ENCODE assay signal across 22 cellular contexts in genomic region chr5:95217881-95218280, GRCh38.
"Had no signal": no experiment of that assay in that cellular context is flagged by ENCODE, and none has a peak within 500 bp of the region (broad histone marks: within the 10 kb centered on the region; RNA-seq: fewer than 3 reads in every experiment).

No MANE protein-coding gene starts in this region.

- H3K4me2 ChIP-seq: hepatocyte had no signal

- H3K9me3 ChIP-seq: esophagus squamous epithelium, gastrocnemius medialis, heart left ventricle, left lung, lower lobe of right lung had no signal

- H3K79me2 ChIP-seq: hepatocyte had no signal

- DNase-seq: dorsolateral prefrontal cortex; effector CD4-positive, alpha-beta T cell; effector memory CD4-positive, alpha-beta T cell; erythroblast; esophagus squamous epithelium; foreskin fibroblast; foreskin melanocyte; gastrocnemius medialis; heart left ventricle; hypothalamus; immature natural killer cell; left cardiac atrium; left lung; left ventricle myocardium superior; lower lobe of right lung; mesenchymal stem cell; midbrain; naive thymus-derived CD4-positive, alpha-beta T cell had no signal

- H3K4me3 ChIP-seq: coronary artery, dorsolateral prefrontal cortex, esophagus squamous epithelium, gastrocnemius medialis, heart left ventricle, hepatocyte, left lung, lower lobe of right lung had no signal

- H2AFZ ChIP-seq: hepatocyte had no signal

- H3K4me1 ChIP-seq: esophagus squamous epithelium, gastrocnemius medialis, left lung, lower lobe of right lung had no signal

- H3K27ac ChIP-seq: coronary artery, dorsolateral prefrontal cortex, epithelial cell of prostate, esophagus squamous epithelium, gastrocnemius medialis, heart left ventricle, hepatocyte, left lung, lower lobe of right lung had no signal

- ATAC-seq: esophagus mucosa; gastrocnemius medialis; heart left ventricle; left cardiac atrium; left lung; left ventricle myocardium superior; lower lobe of right lung; naive thymus-derived CD4-positive, alpha-beta T cell had no signal

- H3K27me3 ChIP-seq: esophagus squamous epithelium, gastrocnemius medialis, heart left ventricle, hepatocyte, left lung had no signal

- H3K36me3 ChIP-seq: esophagus squamous epithelium, gastrocnemius medialis, heart left ventricle, left lung, lower lobe of right lung had no signal
